Comparison of ENCODE assay signal across 8 cellular contexts in genomic region chr11:119381186-119381988, GRCh38. TPM values are rescaled to one million over a fixed set of nuclear protein-coding genes. Genes with fewer than 3 reads are reported as not detected.
DNase-seq lines count a peak whose midpoint lies in the region; ATAC-seq and TF ChIP-seq lines count a peak whose summit lies in the region.

Gene USP2, minus strand, starts transcription at chr11:119381690. Its CDS starts 8,210 bp downstream, at chr11:119373480.

- peak; percentile 99 for ATAC-seq in GM21619 (IDR thresholded peaks at IDR 0.05; ENCODE audit: unreplicated experiment)

- no peaks in the 10 kb centered on the region for H3K9me3 ChIP-seq in mononuclear cell (ENCODE audit: low read depth, low read length)

- H3K4me3 ChIP-seq in mononuclear cell (ENCODE audit: low read length) = peak within 1 kb of the TSS; percentile 40

- H3K27ac ChIP-seq in epithelial cell of prostate = peak within 1 kb of the TSS; percentile 18

- peak; percentile 54; the same call in 1 of the 2 replicates for TF ChIP-seq EP300 in Ishikawa (IDR thresholded peaks at IDR 0.05; ENCODE audit: borderline replicate concordance)

- H3K4me1 ChIP-seq in mononuclear cell (ENCODE audit: insufficient read depth, low read length) = peaks cover 18% of the 10 kb centered on the region

- DNase-seq in DMS114 treated with DMSO at 0.1 percent for 48 hours (lab: John Stamatoyannopoulos, UW; ENCODE audit: unreplicated experiment) = peak; percentile 79
- DNase-seq in OCI-M1 (lab: John Stamatoyannopoulos, UW) = peak; percentile 99
- peak; percentile 98 for DNase-seq in activated T-cell treated with anti-CD3 and anti-CD28 coated beads for 48 hours (ENCODE audit: low read depth)
- DNase-seq in epithelial cell of prostate (ENCODE audit: low read depth, low spot score) = peak; percentile 85
- DNase-seq in stimulated activated CD8-positive, alpha-beta memory T cell treated with anti-CD3 and anti-CD28 coated beads, Interleukin-2, amount 100 ng/mL, for 1 hour (ENCODE audit: low read depth in 2 of 2) = peak; percentile 94

- TF ChIP-seq RAD21 in Ishikawa (IDR thresholded peaks at IDR 0.05; ENCODE audit: low read depth) = peak; percentile 58; the same call in 1 of the 2 replicates

- peaks cover 8% of the 10 kb centered on the region for H3K27me3 ChIP-seq in mononuclear cell (ENCODE audit: insufficient read depth, low read length)

TF ChIP-seq in Ishikawa, 13 proteins besides CTCF, POLR2A, EP300 and RAD21:
- TF ChIP-seq ZBTB7A (IDR thresholded peaks at IDR 0.05; ENCODE audit: low read depth) = no peak
- TF ChIP-seq MAX (IDR thresholded peaks at IDR 0.05) = peak; percentile 100
- peak; percentile 88 for TF ChIP-seq CREB1 (IDR thresholded peaks at IDR 0.05; ENCODE audit: low read depth)
- peak; percentile 70 for TF ChIP-seq TEAD4 (IDR thresholded peaks at IDR 0.05)
- peak; percentile 30; the same call in 1 of the 2 replicates for TF ChIP-seq TCF12 (IDR thresholded peaks at IDR 0.05; ENCODE audit: low read depth)
- TF ChIP-seq NFIC (IDR thresholded peaks at IDR 0.05) = no peak
- peak; percentile 58; the same call in 1 of the 2 replicates for TF ChIP-seq CEBPB (IDR thresholded peaks at IDR 0.05)
- peak; percentile 89 for TF ChIP-seq USF1 (IDR thresholded peaks at IDR 0.05)
- 0 out of 2 replicates have a peak, but pooled peaks have one; percentile 44 for TF ChIP-seq FOXM1 (IDR thresholded peaks at IDR 0.05; ENCODE audit: borderline replicate concordance, low read depth)
- TF ChIP-seq YY1 (IDR thresholded peaks at IDR 0.05; ENCODE audit: low read depth) = no peak
- TF ChIP-seq TAF1 (IDR thresholded peaks at IDR 0.05; ENCODE audit: low read depth) = no peak; the same call in 1 of the 2 replicates
- TF ChIP-seq REST (IDR thresholded peaks at IDR 0.05; ENCODE audit: low read depth) = no peak
- TF ChIP-seq EGR1 (IDR thresholded peaks at IDR 0.05) = no peak
TF ChIP-seq in Ishikawa: peak in this region for 7.

RNA-seq across cellular contexts. Expression of gene USP2, which starts in this region (rescaled TPM):
- under 0.01 TPM for total RNA-seq in mononuclear cell

Comparison
In these comparisons a context has a peak if more than half of its experiments do, and no peak if none do; other contexts are left out.
1. Peak in every context shown above with its lines: DNase-seq, ATAC-seq, H3K4me3 ChIP-seq and H3K27ac ChIP-seq.